11 cellular contexts compared by ENCODE assay signal in the genomic region with DNA sequence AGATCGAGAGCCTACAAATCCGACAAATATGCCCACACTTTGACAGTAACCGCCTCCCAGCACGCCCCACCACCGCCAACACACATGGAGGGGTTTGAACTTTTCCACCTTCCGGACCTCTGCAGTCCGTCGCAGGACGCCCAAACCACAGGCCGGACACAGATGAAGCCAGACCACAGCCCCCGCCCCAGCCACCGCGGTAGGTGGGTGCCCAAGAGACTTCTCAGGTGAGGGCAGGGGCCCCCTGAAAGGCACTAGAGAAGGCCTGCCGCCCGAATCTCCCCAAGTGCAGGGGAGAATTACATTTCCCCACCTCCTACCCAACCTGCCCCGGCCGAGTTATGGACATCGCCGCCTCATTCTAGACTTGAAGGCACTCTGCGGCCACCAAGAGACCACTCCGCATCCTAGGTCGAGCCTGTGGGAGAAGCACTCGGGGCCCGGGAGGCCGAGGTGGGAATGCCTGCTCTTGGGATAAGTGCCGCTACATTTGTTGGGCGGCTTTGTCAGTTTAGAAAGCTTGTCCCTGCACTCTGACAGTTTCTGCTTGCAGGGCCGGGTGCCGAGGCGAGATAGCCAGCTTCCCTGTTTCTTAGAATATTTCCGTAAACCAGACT. TPM values are rescaled to one million over a fixed set of nuclear protein-coding genes. Genes with fewer than 3 reads are reported as not detected.
DNase-seq lines count a peak whose midpoint lies in the region; ATAC-seq lines count a peak whose summit lies in the region.
"Had no signal": no experiment of that assay in that cellular context is flagged by ENCODE, and none has a peak within 500 bp of the region (broad histone marks: within the 10 kb centered on the region; RNA-seq: fewer than 3 reads in every experiment).

No MANE protein-coding gene starts in this region.

- H3K9me3 ChIP-seq in iPS-20b (ENCODE audit: insufficient read depth, low read depth, low read length) (peaks cover 4% of the 10 kb centered on the region; the same call in 1 of the 2 replicates), stomach smooth muscle (ENCODE audit: control insufficient read depth in 2 of 2, low read length in 2 of 2) (no peaks in the 10 kb centered on the region)

- H3K36me3 ChIP-seq in iPS-20b (ENCODE audit: insufficient read depth, low read depth, low read length) (no peaks in the 10 kb centered on the region), stomach smooth muscle (ENCODE audit: control insufficient read depth in 2 of 2, insufficient read depth in 2 of 2, low read length in 2 of 2) (peaks cover 0 to 2% of the 10 kb centered on the region in 2 donors)
- H3K36me3 ChIP-seq: WERI-Rb-1 had no signal

- H3K4me3 ChIP-seq in iPS-20b (ENCODE audit: low read length) (0 out of 2 replicates have a peak overlapping the region, but pooled peaks have one; percentile 52), stomach smooth muscle (ENCODE audit: low read length in 2 of 2) (peak overlapping the region; percentile 57 to 79)

- H3K27me3 ChIP-seq in iPS-20b (ENCODE audit: insufficient read depth, low read length): peaks cover 100% of the 10 kb centered on the region
- no peaks in the 10 kb centered on the region for H3K27me3 ChIP-seq in stomach smooth muscle (ENCODE audit: control insufficient read depth in 1 of 2, insufficient read depth in 2 of 2, low read length in 2 of 2)

- no peak for ATAC-seq in activated CD4-positive, alpha-beta T cell treated with anti-CD3 and anti-CD28 coated beads for 36 hours
- no peak for ATAC-seq in activated T-helper 17 cell treated with anti-CD3 and anti-CD28 coated beads, Interleukin-2, amount 50 U/mL, for 72 hours (replicated peaks)
- ATAC-seq in GM19324 (IDR thresholded peaks at IDR 0.05; ENCODE audit: low FRiP score, unreplicated experiment): no peak

- peaks cover 33% of the 10 kb centered on the region for H3K4me1 Mint-ChIP-seq in activated CD4-positive, alpha-beta T cell treated with anti-CD3 and anti-CD28 coated beads for 36 hours
- peaks cover 9% of the 10 kb centered on the region for H3K4me1 Mint-ChIP-seq in activated T-helper 17 cell treated with anti-CD3 and anti-CD28 coated beads, Interleukin-2, amount 50 U/mL, for 72 hours

- POLR2A ChIA-PET in activated CD4-positive, alpha-beta T cell treated with anti-CD3 and anti-CD28 coated beads for 36 hours (lab: Charles Lee): no interaction called here

- intact Hi-C loops in activated CD4-positive, alpha-beta T cell treated with anti-CD3 and anti-CD28 coated beads for 36 hours (cut with DNase I, micrococcal nuclease): loop anchor here (5.0 to 10.0 kb wide), 4 partner anchors 244 to 776 kb away; partner anchors contain the start of genes CEP44 (in 1 of the 2) and FBXO8 (in 1 of the 2)

- CTCF ChIA-PET in activated CD4-positive, alpha-beta T cell treated with anti-CD3 and anti-CD28 coated beads for 36 hours (lab: Charles Lee): no interaction called here

- H3K9ac ChIP-seq in iPS-20b (ENCODE audit: low read depth, low read length) (no peak overlapping the region), stomach smooth muscle (ENCODE audit: low read length in 2 of 2) (peak overlapping the region; percentile 44 to 80)

- H3K27me3 Mint-ChIP-seq in activated CD4-positive, alpha-beta T cell treated with anti-CD3 and anti-CD28 coated beads for 36 hours: peaks cover 77% of the 10 kb centered on the region
- H3K27me3 Mint-ChIP-seq in activated T-helper 17 cell treated with anti-CD3 and anti-CD28 coated beads, Interleukin-2, amount 50 U/mL, for 72 hours: peaks cover 62% of the 10 kb centered on the region

- no peak for DNase-seq in activated CD4-positive, alpha-beta T cell treated with anti-CD3 and anti-CD28 coated beads for 36 hours
- no peak for DNase-seq in activated CD4-positive, alpha-beta T cell treated with anti-CD3 and anti-CD28 coated beads for 4 hours
- DNase-seq in NCI-H1105 treated with DMSO at 0.1 percent for 48 hours (lab: John Stamatoyannopoulos, UW): no peak
- no peak for DNase-seq in nucleus accumbens (lab: John Stamatoyannopoulos, UW)
- DNase-seq: hippocampal formation, NCI-H774, WERI-Rb-1 had no signal

- H3K9me3 Mint-ChIP-seq in activated CD4-positive, alpha-beta T cell treated with anti-CD3 and anti-CD28 coated beads for 36 hours (ENCODE audit: low read depth): no peaks in the 10 kb centered on the region
- no peaks in the 10 kb centered on the region for H3K9me3 Mint-ChIP-seq in activated T-helper 17 cell treated with anti-CD3 and anti-CD28 coated beads, Interleukin-2, amount 50 U/mL, for 72 hours

- peaks cover 7% of the 10 kb centered on the region for H3K36me3 Mint-ChIP-seq in activated CD4-positive, alpha-beta T cell treated with anti-CD3 and anti-CD28 coated beads for 36 hours (ENCODE audit: low read depth)
- no peaks in the 10 kb centered on the region for H3K36me3 Mint-ChIP-seq in activated T-helper 17 cell treated with anti-CD3 and anti-CD28 coated beads, Interleukin-2, amount 50 U/mL, for 72 hours (ENCODE audit: low read depth)

- no peak overlapping the region for H3K27ac Mint-ChIP-seq in activated CD4-positive, alpha-beta T cell treated with anti-CD3 and anti-CD28 coated beads for 36 hours
- no peak overlapping the region for H3K27ac Mint-ChIP-seq in activated T-helper 17 cell treated with anti-CD3 and anti-CD28 coated beads, Interleukin-2, amount 50 U/mL, for 72 hours

- H3K4me3 Mint-ChIP-seq in activated CD4-positive, alpha-beta T cell treated with anti-CD3 and anti-CD28 coated beads for 36 hours: peak overlapping the region; percentile 69
- peak overlapping the region; percentile 74 for H3K4me3 Mint-ChIP-seq in activated T-helper 17 cell treated with anti-CD3 and anti-CD28 coated beads, Interleukin-2, amount 50 U/mL, for 72 hours

- H3K27ac ChIP-seq in iPS-20b (ENCODE audit: low read length) (no peak overlapping the region), stomach smooth muscle (ENCODE audit: low read length) (peak overlapping the region; percentile 87)
- H3K27ac ChIP-seq: WERI-Rb-1 had no signal

- H3K4me1 ChIP-seq in iPS-20b (ENCODE audit: insufficient read depth, low read length): peaks cover 4% of the 10 kb centered on the region; the same call in 1 of the 2 replicates
- peaks cover 72% of the 10 kb centered on the region for H3K4me1 ChIP-seq in stomach smooth muscle (ENCODE audit: control insufficient read depth, insufficient read depth, low read length)

RNA-seq across cellular contexts. Expression of gene HAND2, which starts 21.5 kb away (rescaled TPM):
- total RNA-seq in activated CD4-positive, alpha-beta T cell treated with anti-CD3 and anti-CD28 coated beads for 36 hours: not detected
- total RNA-seq in activated T-helper 17 cell treated with anti-CD3 and anti-CD28 coated beads, Interleukin-2, amount 50 U/mL, for 72 hours: not detected
